In genomic region chr3:190322604-190323240, GRCh38 we compare ENCODE assay signal across 8 cellular contexts. TPM values are rescaled to one million over a fixed set of nuclear protein-coding genes. Genes with fewer than 3 reads are reported as not detected.
DNase-seq lines count a peak whose midpoint lies in the region; ATAC-seq and TF ChIP-seq lines count a peak whose summit lies in the region.

No MANE protein-coding gene starts in this region.

- H3K4me1 ChIP-seq in breast epithelium (no peaks in the 10 kb centered on the region), BE2C (no peaks in the 10 kb centered on the region)

- peak overlapping the region; percentile 61 for H3K27ac Mint-ChIP-seq in stimulated activated naive CD8-positive, alpha-beta T cell treated with anti-CD3 and anti-CD28 coated beads, Interleukin-15, Interleukin-2, amounts not matched to agents 100 ng/mL and 50 ng/mL, for 24 hours

- H3K27me3 ChIP-seq in breast epithelium = no peaks in the 10 kb centered on the region
- peaks cover 8% of the 10 kb centered on the region; the same call in 1 of the 2 replicates for H3K27me3 ChIP-seq in BE2C

- ATAC-seq in stimulated activated naive CD8-positive, alpha-beta T cell treated with anti-CD3 and anti-CD28 coated beads, Interleukin-15, Interleukin-2, amounts not matched to agents 100 U/mL and 50 U/mL, for 24 hours = no peak
- no peak for ATAC-seq in HG03025 (IDR thresholded peaks at IDR 0.05; ENCODE audit: low FRiP score, unreplicated experiment)

- peaks cover 45% of the 10 kb centered on the region for H3K27me3 Mint-ChIP-seq in stimulated activated naive CD8-positive, alpha-beta T cell treated with anti-CD3 and anti-CD28 coated beads, Interleukin-15, Interleukin-2, amounts not matched to agents 100 ng/mL and 50 ng/mL, for 24 hours

- intact Hi-C loops in breast epithelium (cut with DNase I; ENCODE audit: low total_unique reads) = no loop called here

- H3K4me3 Mint-ChIP-seq in stimulated activated naive CD8-positive, alpha-beta T cell treated with anti-CD3 and anti-CD28 coated beads, Interleukin-15, Interleukin-2, amounts not matched to agents 100 ng/mL and 50 ng/mL, for 24 hours = peak overlapping the region; percentile 70

- H3K4me3 ChIP-seq in breast epithelium (peak overlapping the region; percentile 34 to 68 (median 58)), BE2C (ENCODE audit: low read depth, low read length) (no peak overlapping the region)

- H3K36me3 ChIP-seq in breast epithelium (no peaks in the 10 kb centered on the region), BE2C (no peaks in the 10 kb centered on the region)

- no peaks in the 10 kb centered on the region for H3K9me3 Mint-ChIP-seq in stimulated activated naive CD8-positive, alpha-beta T cell treated with anti-CD3 and anti-CD28 coated beads, Interleukin-15, Interleukin-2, amounts not matched to agents 100 ng/mL and 50 ng/mL, for 24 hours

- TF ChIP-seq CTCF in breast epithelium (IDR thresholded peaks at IDR 0.05) = peak in 2 of 3 donors; percentile 2 to 25
- no peak for TF ChIP-seq CTCF in BE2C (IDR thresholded peaks at IDR 0.05; ENCODE audit: low read depth, low read length)

- no peak for TF ChIP-seq POLR2A in breast epithelium (IDR thresholded peaks at IDR 0.05)

- no peak for DNase-seq in stimulated activated naive CD8-positive, alpha-beta T cell treated with anti-CD3 and anti-CD28 coated beads, Interleukin-15, Interleukin-2, amounts not matched to agents 100 U/mL and 50 U/mL, for 24 hours
- DNase-seq in breast epithelium (ENCODE audit: low spot score in 2 of 2) = no peak
- DNase-seq in medulla oblongata (ENCODE audit: extremely low spot score) = peak; percentile 18
- DNase-seq in BE2C = no peak
- DNase-seq in AML-193 (lab: John Stamatoyannopoulos, UW) = no peak
- DNase-seq in activated effector memory CD4-positive, alpha-beta T cell treated with Interleukin-2 at 50 U/mL for 16 hours = no peak

- H3K36me3 Mint-ChIP-seq in stimulated activated naive CD8-positive, alpha-beta T cell treated with anti-CD3 and anti-CD28 coated beads, Interleukin-15, Interleukin-2, amounts not matched to agents 100 ng/mL and 50 ng/mL, for 24 hours (ENCODE audit: low read depth) = no peaks in the 10 kb centered on the region

- peak overlapping the region; percentile 21 to 71 for H3K27ac ChIP-seq in breast epithelium

- H3K9me3 ChIP-seq in breast epithelium (no peaks in the 10 kb centered on the region), BE2C (no peaks in the 10 kb centered on the region)

- peaks cover 38% of the 10 kb centered on the region for H3K4me1 Mint-ChIP-seq in stimulated activated naive CD8-positive, alpha-beta T cell treated with anti-CD3 and anti-CD28 coated beads, Interleukin-15, Interleukin-2, amounts not matched to agents 100 ng/mL and 50 ng/mL, for 24 hours (ENCODE audit: low read depth)

RNA-seq across cellular contexts. Expression of gene CLDN1, which starts 0.5 kb away (rescaled TPM):
- total RNA-seq in breast epithelium = 10 to 100 TPM in 1 of 3 donors, 1 to 10 TPM in 1, under 1 TPM in 1; 0.80 to 51.8 (median 2.9) TPM
- not detected for polyA plus RNA-seq in BE2C (2012; ENCODE audit: insufficient read depth, insufficient read length, low read depth)
